In genomic region chr3:142447852-142448315, GRCh38 we compare ENCODE assay signal across 8 cellular contexts. TPM values are rescaled to one million over a fixed set of nuclear protein-coding genes. Genes with fewer than 3 reads are reported as not detected.
DNase-seq lines count a peak whose midpoint lies in the region; ATAC-seq and TF ChIP-seq lines count a peak whose summit lies in the region.

TSS of gene XRN1 (minus strand) at chr3:142448037. CDS start at chr3:142447944, 93 bp downstream.

- intact Hi-C loops in head of caudate nucleus (cut with DNase I) = no loop called here

- H3F3A ChIP-seq in SU-DHL-6 (ENCODE audit: insufficient read depth) = peaks cover 16% of the 10 kb centered on the region

- H3K79me2 ChIP-seq in SU-DHL-6 (ENCODE audit: insufficient read depth, low read length) = peaks cover 48% of the 10 kb centered on the region

- no peaks in the 10 kb centered on the region for H3K9me3 ChIP-seq in SU-DHL-6 (ENCODE audit: insufficient read depth, low read length)
- H3K9me3 ChIP-seq in thoracic aorta = no peaks in the 10 kb centered on the region

- H3K4me1 ChIP-seq in thoracic aorta (ENCODE audit: control insufficient read depth in 1 of 2, low read depth in 2 of 2) = peaks cover 26 to 29% of the 10 kb centered on the region in 2 donors

- H3K9me3 Mint-ChIP-seq in activated naive CD8-positive, alpha-beta T cell treated with anti-CD3 and anti-CD28 coated beads, Interleukin-2, amount 10 ng/mL, durations not matched to agents 7 days and 5 days = no peaks in the 10 kb centered on the region
- H3K9me3 Mint-ChIP-seq in osteocyte (ENCODE audit: unreplicated experiment) = no peaks in the 10 kb centered on the region

- peak within 1 kb of the TSS; percentile 96 for H3K4me2 ChIP-seq in SU-DHL-6 (ENCODE audit: low read depth, low read length, poor library complexity, severe bottlenecking)

- POLR2A ChIA-PET in activated naive CD8-positive, alpha-beta T cell treated with anti-CD3 and anti-CD28 coated beads, Interleukin-2, amount 10 ng/mL, durations not matched to agents 7 days and 5 days (lab: Charles Lee) = interaction anchor here (0.6 to 2.5 kb wide), 6 partner anchors 35 to 553 kb away, joined by 3 to 17 read pairs (median 6); partner anchors contain the start of genes ATR and U2SURP

- H3K4me3 ChIP-seq in GM12864 (ENCODE audit: low read depth, low read length) (peak within 1 kb of the TSS; percentile 96), SU-DHL-6 (ENCODE audit: insufficient read depth, low read length, poor library complexity, severe bottlenecking) (peak within 1 kb of the TSS; percentile 100), thoracic aorta (peak within 1 kb of the TSS; percentile 99)

- H3K27ac ChIP-seq in SU-DHL-6 (ENCODE audit: low read depth, low read length) (peak within 1 kb of the TSS; percentile 54), thoracic aorta (peak within 1 kb of the TSS; percentile 97)

- H3K27me3 ChIP-seq in SU-DHL-6 (ENCODE audit: low read length) (no peaks in the 10 kb centered on the region), thoracic aorta (replicated peaks; ENCODE audit: insufficient read depth) (no peaks in the 10 kb centered on the region)

- peak within 1 kb of the TSS; percentile 96 for H3K9ac ChIP-seq in SU-DHL-6 (ENCODE audit: low read length)

- peak; percentile 89 for ATAC-seq in HG02678 (IDR thresholded peaks at IDR 0.05; ENCODE audit: unreplicated experiment)
- ATAC-seq in activated naive CD8-positive, alpha-beta T cell treated with anti-CD3 and anti-CD28 coated beads, Interleukin-2, amount 10 ng/mL, durations not matched to agents 7 days and 5 days (ENCODE audit: low read depth) = peak; percentile 91
- ATAC-seq in thoracic aorta (ENCODE audit: insufficient number of reproducible peaks, low FRiP score, low read depth) = peak; percentile 93

- H3K27ac Mint-ChIP-seq in activated naive CD8-positive, alpha-beta T cell treated with anti-CD3 and anti-CD28 coated beads, Interleukin-2, amount 10 ng/mL, durations not matched to agents 7 days and 5 days = peak within 1 kb of the TSS; percentile 97
- peak within 1 kb of the TSS; percentile 99 for H3K27ac Mint-ChIP-seq in osteocyte (ENCODE audit: unreplicated experiment)

- H3K4me1 Mint-ChIP-seq in activated naive CD8-positive, alpha-beta T cell treated with anti-CD3 and anti-CD28 coated beads, Interleukin-2, amount 10 ng/mL, durations not matched to agents 7 days and 5 days = peaks cover 26% of the 10 kb centered on the region
- peaks cover 41% of the 10 kb centered on the region for H3K4me1 Mint-ChIP-seq in osteocyte (ENCODE audit: unreplicated experiment)

- H3K27me3 Mint-ChIP-seq in activated naive CD8-positive, alpha-beta T cell treated with anti-CD3 and anti-CD28 coated beads, Interleukin-2, amount 10 ng/mL, durations not matched to agents 7 days and 5 days = no peaks in the 10 kb centered on the region
- H3K27me3 Mint-ChIP-seq in osteocyte (ENCODE audit: unreplicated experiment) = no peaks in the 10 kb centered on the region

- H3K9me2 ChIP-seq in SU-DHL-6 (replicated peaks; ENCODE audit: insufficient read depth, low read length) = no peaks in the 10 kb centered on the region

- H3K36me3 ChIP-seq in SU-DHL-6 (ENCODE audit: low read length) (no peaks in the 10 kb centered on the region), thoracic aorta (peaks cover 4% of the 10 kb centered on the region)

- H2AFZ ChIP-seq in SU-DHL-6 (ENCODE audit: low read depth, low read length, severe bottlenecking) = peak within 1 kb of the TSS; percentile 93

- peaks cover 24% of the 10 kb centered on the region for H3K36me3 Mint-ChIP-seq in activated naive CD8-positive, alpha-beta T cell treated with anti-CD3 and anti-CD28 coated beads, Interleukin-2, amount 10 ng/mL, durations not matched to agents 7 days and 5 days
- H3K36me3 Mint-ChIP-seq in osteocyte (ENCODE audit: unreplicated experiment) = peaks cover 7% of the 10 kb centered on the region

- peak; percentile 71 for DNase-seq in GM12864 (ENCODE audit: low read depth)
- peak; percentile 92 to 94 (median 92) for DNase-seq in NCI-H1417 (lab: John Stamatoyannopoulos, UW)
- peak; percentile 97 for DNase-seq in activated naive CD8-positive, alpha-beta T cell treated with anti-CD3 and anti-CD28 coated beads, Interleukin-2, amount 10 ng/mL, durations not matched to agents 7 days and 5 days
- DNase-seq in head of caudate nucleus = peak; percentile 78 to 96 (median 92)
- peak; percentile 99 for DNase-seq in osteocyte (ENCODE audit: extremely low spot score, unreplicated experiment)
- peak; percentile 81 for DNase-seq in thoracic aorta (ENCODE audit: low spot score)

- H4K20me1 ChIP-seq in SU-DHL-6 (ENCODE audit: low read depth, low read length) = no peaks in the 10 kb centered on the region

- peak within 1 kb of the TSS; percentile 88 for H3K4me3 Mint-ChIP-seq in activated naive CD8-positive, alpha-beta T cell treated with anti-CD3 and anti-CD28 coated beads, Interleukin-2, amount 10 ng/mL, durations not matched to agents 7 days and 5 days
- peak within 1 kb of the TSS; percentile 99 for H3K4me3 Mint-ChIP-seq in osteocyte (ENCODE audit: unreplicated experiment)

- TF ChIP-seq CTCF in GM12864 (IDR thresholded peaks at IDR 0.05; ENCODE audit: low read depth, low read length, missing control alignments) = no peak
- no peak for TF ChIP-seq CTCF in SU-DHL-6 (IDR thresholded peaks at IDR 0.05; ENCODE audit: insufficient read depth, low read length, poor library complexity, severe bottlenecking)
- TF ChIP-seq CTCF in osteocyte (IDR thresholded peaks at IDR 0.05) = no peak
- no peak for TF ChIP-seq CTCF in thoracic aorta (IDR thresholded peaks at IDR 0.05)

RNA-seq across cellular contexts. Expression of gene XRN1, which starts in this region (rescaled TPM):
- total RNA-seq in activated naive CD8-positive, alpha-beta T cell treated with anti-CD3 and anti-CD28 coated beads, Interleukin-2, amount 10 ng/mL, durations not matched to agents 7 days and 5 days = 10 to 100 TPM; 88.8 to 89.8 TPM
- total RNA-seq in osteocyte = 47.3 and 52.4 TPM in 2 replicates
- total RNA-seq in thoracic aorta = 10 to 100 TPM; 29.0 to 66.9 TPM

Comparison
In these comparisons a context has a peak if more than half of its experiments do, and no peak if none do; other contexts are left out.
1. Peak in every context shown above with its lines: DNase-seq, ATAC-seq, H3K4me3 ChIP-seq and H3K27ac ChIP-seq.